Comparison of ENCODE assay signal across 1 cellular context in the genomic region with DNA sequence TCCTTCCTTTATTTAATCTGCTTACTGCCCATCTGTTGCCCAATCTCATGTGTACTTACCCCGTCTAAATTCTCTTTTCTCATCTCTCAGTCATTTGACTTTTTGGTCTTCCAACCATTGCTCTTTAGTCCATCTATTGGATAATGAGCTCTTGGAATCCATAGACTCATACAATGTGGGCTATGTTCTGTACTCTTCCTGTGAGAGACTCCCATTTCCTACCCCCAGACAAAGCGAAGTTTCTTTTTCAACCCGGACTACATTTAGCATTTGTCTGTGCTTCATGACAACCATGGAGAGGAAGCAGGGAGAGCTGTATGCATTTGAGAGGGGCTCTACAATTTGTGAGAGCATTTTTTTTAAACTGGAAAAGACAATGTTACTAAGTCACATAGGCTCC.
TF ChIP-seq lines count a peak whose summit lies in the region.

No MANE protein-coding gene starts in this region.

TF ChIP-seq in HCT116, 20 proteins besides CTCF, POLR2A, EP300 and RAD21 (continued from another document):
- TF ChIP-seq ZBTB33 (IDR thresholded peaks at IDR 0.05; ENCODE audit: extremely low read depth, insufficient replicate concordance, low read length) (no peak), CEBPB (IDR thresholded peaks at IDR 0.05; ENCODE audit: low read depth) (no peak), FOSL1 (IDR thresholded peaks at IDR 0.05; ENCODE audit: low read depth) (no peak), EZH2 (IDR thresholded peaks at IDR 0.05) (no peak), CBX3 (IDR thresholded peaks at IDR 0.05; ENCODE audit: low read depth) (no peak), POLR2AphosphoS5 (IDR thresholded peaks at IDR 0.05; ENCODE audit: low read depth, low read length) (no peak), TCF7L2 (IDR thresholded peaks at IDR 0.05; ENCODE audit: borderline replicate concordance, extremely low read depth, insufficient read depth, insufficient read length) (no peak), YY1 (IDR thresholded peaks at IDR 0.05; ENCODE audit: extremely low read depth, insufficient replicate concordance, low read depth, low read length) (no peak)
